In genomic region chr1:70353641-70354331, GRCh38 we compare ENCODE assay signal across 8 cellular contexts. TPM values are rescaled to one million over a fixed set of nuclear protein-coding genes. Genes with fewer than 3 reads are reported as not detected.
A peak's percentile ranks its signal among the peaks of the same experiment; 100 is the strongest.
DNase-seq lines count a peak whose midpoint lies in the region; ATAC-seq and TF ChIP-seq lines count a peak whose summit lies in the region.

No MANE protein-coding gene starts in this region.

- BruUV-seq in Panc1 (replicated peaks; lab: Mats Ljungman, UMichigan), result no TSS peak

- H3K27me3 ChIP-seq in BLaER1 treated with 17β-estradiol and CSF1 and Interleukin-3, amounts not matched to agents 10 nM and 100 nM, result no peaks in the 10 kb centered on the region
- no peaks in the 10 kb centered on the region for H3K27me3 ChIP-seq in Panc1 (ENCODE audit: control insufficient read depth, insufficient read depth, low read length)

- peaks cover 15 to 43% (median 29%) of the 10 kb centered on the region in 10 experiments; a peak in 19 of 20 replicates for H3K4me1 ChIP-seq in BLaER1 treated with 17β-estradiol and CSF1 and Interleukin-3, amounts not matched to agents 10 nM and 100 nM
- peaks cover 9% of the 10 kb centered on the region; the same call in 1 of the 2 replicates for H3K4me1 ChIP-seq in Panc1 (ENCODE audit: control insufficient read depth, insufficient read depth, low read length)

- in situ Hi-C loops in Panc1 (cut with HindIII; ENCODE audit: low pct_unique_long_range_greater_than_20kb, low sequenced_read_pairs), result no loop called here
- in situ Hi-C loops in astrocyte of the spinal cord (cut with HindIII; ENCODE audit: low sequenced_read_pairs), result no loop called here

- H3K9me3 ChIP-seq in BLaER1 treated with 17β-estradiol and CSF1 and Interleukin-3, amounts not matched to agents 10 nM and 100 nM (replicated peaks in 1 of 11), result no peaks in the 10 kb centered on the region
- no peaks in the 10 kb centered on the region for H3K9me3 ChIP-seq in Panc1 (ENCODE audit: control insufficient read depth, insufficient read depth, low read depth, low read length)

- TF ChIP-seq CTCF in Panc1 (IDR thresholded peaks at IDR 0.05), result no peak
- TF ChIP-seq CTCF in astrocyte of the spinal cord (IDR thresholded peaks at IDR 0.05; ENCODE audit: low read depth, low read length), result no peak

- DNase-seq in Panc1 (ENCODE audit: low read depth, low spot score) (no peak), astrocyte of the spinal cord (ENCODE audit: low read depth, low spot score) (peak; percentile 71), islet precursor cell (peak; percentile 84), HuH-7 (ENCODE audit: low spot score) (no peak)
- peak; percentile 15 to 17 for DNase-seq in stimulated activated CD4-positive, alpha-beta T cell treated with anti-CD3 and anti-CD28 coated beads, Interleukin-1b, Interleukin-23, amount 100 ng/mL, for 4 hours (ENCODE audit: low read depth in 2 of 2)

- peaks cover 17 to 54% (median 40%) of the 10 kb centered on the region in 11 experiments; a peak in 17 of 22 replicates for H4K20me1 ChIP-seq in BLaER1 treated with 17β-estradiol and CSF1 and Interleukin-3, amounts not matched to agents 10 nM and 100 nM

- CTCF ChIA-PET in Panc1 (lab: Charles Lee), result no interaction called here

- intact Hi-C loops in Panc1 (cut with micrococcal nuclease; ENCODE audit: unreplicated experiment), result no loop called here

- H3K27ac ChIP-seq in BLaER1 treated with 17β-estradiol and CSF1 and Interleukin-3, amounts not matched to agents 10 nM and 100 nM, result peak overlapping the region; percentile 85 to 98 (median 95)
- peak overlapping the region; percentile 97 for H3K27ac ChIP-seq in Panc1 (ENCODE audit: low read length)

- H3K9ac ChIP-seq in BLaER1 treated with 17β-estradiol and CSF1 and Interleukin-3, amounts not matched to agents 10 nM and 100 nM, result peak overlapping the region; percentile 92 to 98 (median 96)

- peak overlapping the region; percentile 79 to 93 (median 86) for H3K4me3 ChIP-seq in BLaER1 treated with 17β-estradiol and CSF1 and Interleukin-3, amounts not matched to agents 10 nM and 100 nM
- H3K4me3 ChIP-seq in Panc1 (ENCODE audit: low read depth in 2 of 2, low read length in 2 of 2) (peak overlapping the region; percentile 92 to 97), astrocyte of the spinal cord (ENCODE audit: low read depth, low read length) (peak overlapping the region; percentile 91)

- H3K36me3 ChIP-seq in BLaER1 treated with 17β-estradiol and CSF1 and Interleukin-3, amounts not matched to agents 10 nM and 100 nM, result peaks cover 10 to 23% (median 14%) of the 10 kb centered on the region in 11 experiments; a peak in 15 of 22 replicates
- no peaks in the 10 kb centered on the region; the same call in none of the 2 replicates for H3K36me3 ChIP-seq in Panc1 (ENCODE audit: control insufficient read depth, insufficient read depth, low read length)

- ATAC-seq in GM18870 (IDR thresholded peaks at IDR 0.05; ENCODE audit: unreplicated experiment), result peak; percentile 17
- peak; percentile 28 for ATAC-seq in HG03097 (IDR thresholded peaks at IDR 0.05; ENCODE audit: low FRiP score, unreplicated experiment)
- peak; percentile 70 for ATAC-seq in Panc1

- peak overlapping the region; percentile 78 to 93 (median 84) for H3K4me2 ChIP-seq in BLaER1 treated with 17β-estradiol and CSF1 and Interleukin-3, amounts not matched to agents 10 nM and 100 nM

- POLR2A ChIA-PET in Panc1 (lab: Charles Lee), result interaction anchor here (0.5 to 1.3 kb wide), 3 partner anchors 14 to 141 kb away, joined by 3 to 5 read pairs (median 4); partner anchors contain the start of gene CTH

RNA-seq across cellular contexts. Expression of gene ANKRD13C, which starts 0.7 kb away (rescaled TPM):
- 20.7 TPM for total RNA-seq in Panc1 (2021; ENCODE audit: unreplicated experiment)
- 9.6 TPM for polyA plus RNA-seq in Panc1 (2012; ENCODE audit: insufficient read length)

RNA-seq across cellular contexts. Expression of gene CTH, which starts 57.3 kb away (rescaled TPM):
- 4.7 TPM for total RNA-seq in Panc1 (2021; ENCODE audit: unreplicated experiment)
- polyA plus RNA-seq in Panc1 (2012; ENCODE audit: insufficient read length), result 5.3 TPM

Comparison
In these comparisons a context has a peak if more than half of its experiments do, and no peak if none do; other contexts are left out.
1. ATAC-seq: peak in every context shown above with its lines; median percentile 70 in Panc1; 28 in HG03097; 17 in GM18870.
2. DNase-seq: peak in astrocyte of the spinal cord (single experiment), islet precursor cell (single experiment) and stimulated activated CD4-positive, alpha-beta T cell treated with anti-CD3 and anti-CD28 coated beads, Interleukin-1b, Interleukin-23, amount 100 ng/mL, for 4 hours (2 of 2); none in Panc1 (single experiment) and HuH-7 (single experiment).
3. Peak in every context shown above with its lines, with median percentiles within 50 percentile points of each other: H3K4me3 ChIP-seq.